Comparison of ENCODE assay signal across 18 cellular contexts in genomic region chr20:21272679-21273078, GRCh38. TPM values are rescaled to one million over a fixed set of nuclear protein-coding genes. Genes with fewer than 3 reads are reported as not detected.
DNase-seq lines count a peak whose midpoint lies in the region; ATAC-seq and TF ChIP-seq lines count a peak whose summit lies in the region.
"Had no signal": no experiment of that assay in that cellular context is flagged by ENCODE, and none has a peak within 500 bp of the region (broad histone marks: within the 10 kb centered on the region; RNA-seq: fewer than 3 reads in every experiment).

No MANE protein-coding gene starts in this region.

- no peaks in the 10 kb centered on the region for H3K27me3 ChIP-seq in right atrium auricular region
- H3K27me3 ChIP-seq: testis had no signal

- H3K4me1 ChIP-seq in right atrium auricular region: no peaks in the 10 kb centered on the region
- H3K4me1 ChIP-seq: lower lobe of right lung, parathyroid adenoma, testis had no signal

- H3K27ac ChIP-seq in right atrium auricular region: no peak overlapping the region
- H3K27ac ChIP-seq: lower lobe of right lung, parathyroid adenoma, testis had no signal

- ATAC-seq in GM18858 (IDR thresholded peaks at IDR 0.05; ENCODE audit: unreplicated experiment): peak; percentile 57
- peak; percentile 60 for ATAC-seq in GM21447 (IDR thresholded peaks at IDR 0.05; ENCODE audit: unreplicated experiment)
- ATAC-seq in HG02852 (IDR thresholded peaks at IDR 0.05; ENCODE audit: unreplicated experiment): peak; percentile 74
- ATAC-seq in HG03432 (IDR thresholded peaks at IDR 0.05; ENCODE audit: unreplicated experiment): peak; percentile 67
- ATAC-seq: activated naive CD8-positive, alpha-beta T cell treated with anti-CD3 and anti-CD28 coated beads, Interleukin-2, amount 50 U/mL, for 24 hours; lower lobe of right lung had no signal

- H3K4me3 ChIP-seq in right atrium auricular region: no peak overlapping the region
- H3K4me3 ChIP-seq: lower lobe of right lung, testis had no signal

- TF ChIP-seq CTCF in right atrium auricular region (IDR thresholded peaks at IDR 0.05): no peak

- no peak for DNase-seq in stimulated activated CD4-positive, alpha-beta T cell treated with anti-CD3 and anti-CD28 coated beads, Interleukin-12 subunit alpha, Interleukin-12 subunit beta, amount 100 ng/mL, for 4 hours
- DNase-seq in DMS153 (lab: John Stamatoyannopoulos, UW) (no peak), amniotic stem cell (lab: John Stamatoyannopoulos, UW) (no peak), right atrium auricular region (ENCODE audit: low spot score) (no peak)
- DNase-seq: activated CD4-positive, alpha-beta memory T cell treated with anti-CD3 and anti-CD28 coated beads, Interleukin-2, amount 10 ng/mL, durations not matched to agents 7 days and 5 days; activated naive CD8-positive, alpha-beta T cell treated with anti-CD3 and anti-CD28 coated beads, Interleukin-2, amount 50 U/mL, for 24 hours; activated T-cell treated with anti-CD3 and anti-CD28 coated beads, Interleukin-2, amount 50 U/mL, for 48 hours; lower lobe of right lung; NCI-H1105 treated with DMSO at 0.1 percent for 48 hours; NCI-H2171; NCI-H774; stimulated activated CD4-positive, alpha-beta T cell treated with anti-CD3 and anti-CD28 coated beads, Interleukin-4, amount 100 ng/mL, for 24 hours; testis had no signal

- H3K9me3 ChIP-seq in right atrium auricular region: no peaks in the 10 kb centered on the region
- H3K9me3 ChIP-seq: lower lobe of right lung, testis had no signal

- no peaks in the 10 kb centered on the region for H3K36me3 ChIP-seq in right atrium auricular region
- H3K36me3 ChIP-seq: lower lobe of right lung had no signal

RNA-seq across cellular contexts. Expression of gene XRN2, which starts 30.5 kb away (rescaled TPM):
- 10 to 100 TPM; 37.5 to 40.8 TPM for total RNA-seq in right atrium auricular region
